In genomic region chr13:102845289-102845629, GRCh38 we compare ENCODE assay signal across 8 cellular contexts. TPM values are rescaled to one million over a fixed set of nuclear protein-coding genes. Genes with fewer than 3 reads are reported as not detected.
DNase-seq lines count a peak whose midpoint lies in the region; ATAC-seq, FAIRE-seq and TF ChIP-seq lines count a peak whose summit lies in the region.

No MANE protein-coding gene starts in this region.

- no peaks in the 10 kb centered on the region for H3K27me3 Mint-ChIP-seq in activated CD8-positive, alpha-beta T cell treated with anti-CD3 and anti-CD28 coated beads, Interleukin-2, amount 10 ng/mL, durations not matched to agents 7 days and 5 days (ENCODE audit: low read depth)

- CTCF ChIA-PET in activated CD8-positive, alpha-beta T cell treated with anti-CD3 and anti-CD28 coated beads, Interleukin-2, amount 10 ng/mL, durations not matched to agents 7 days and 5 days (lab: Charles Lee) = interaction anchor here (0.7 to 4.3 kb wide), 12 partner anchors 25 to 265 kb away, joined by 3 to 39 read pairs (median 4); partner anchors contain the start of gene TPP2

- H3K36me3 Mint-ChIP-seq in activated CD8-positive, alpha-beta T cell treated with anti-CD3 and anti-CD28 coated beads, Interleukin-2, amount 10 ng/mL, durations not matched to agents 7 days and 5 days (ENCODE audit: low read depth) = peaks cover 18% of the 10 kb centered on the region

- peak; percentile 24 for ATAC-seq in GM19035 (IDR thresholded peaks at IDR 0.05; ENCODE audit: unreplicated experiment)
- ATAC-seq in HG03025 (IDR thresholded peaks at IDR 0.05; ENCODE audit: low FRiP score, unreplicated experiment) = peak; percentile 26
- peak; percentile 31 for ATAC-seq in activated CD8-positive, alpha-beta T cell treated with anti-CD3 and anti-CD28 coated beads, Interleukin-2, amount 10 ng/mL, durations not matched to agents 7 days and 5 days

- H3K9me3 ChIP-seq in iPS-18c (ENCODE audit: control insufficient read depth, insufficient read depth, low read length) = no peaks in the 10 kb centered on the region

- no peaks in the 10 kb centered on the region for H3K9me3 Mint-ChIP-seq in activated CD8-positive, alpha-beta T cell treated with anti-CD3 and anti-CD28 coated beads, Interleukin-2, amount 10 ng/mL, durations not matched to agents 7 days and 5 days (ENCODE audit: insufficient read depth)

- TF ChIP-seq CTCF in D721Med (IDR thresholded peaks at IDR 0.05; ENCODE audit: insufficient read depth, missing control alignments) = no peak

- H3K27ac ChIP-seq in substantia nigra (ENCODE audit: low read depth, low read length, poor library complexity, severe bottlenecking) = peak overlapping the region; percentile 94

- FAIRE-seq in D721Med (lab: Jason Lieb, UNC) = no peak

- H3K4me1 Mint-ChIP-seq in activated CD8-positive, alpha-beta T cell treated with anti-CD3 and anti-CD28 coated beads, Interleukin-2, amount 10 ng/mL, durations not matched to agents 7 days and 5 days (ENCODE audit: low read depth) = peaks cover 32% of the 10 kb centered on the region

- POLR2A ChIA-PET in activated CD8-positive, alpha-beta T cell treated with anti-CD3 and anti-CD28 coated beads, Interleukin-2, amount 10 ng/mL, durations not matched to agents 7 days and 5 days (lab: Charles Lee) = interaction anchor here (0.6 to 3.7 kb wide), 22 partner anchors 9 to 1036 kb away, joined by 3 to 98 read pairs (median 6); partner anchors contain the start of genes BIVM, POGLUT2, TEX30 and TPP2

- peak overlapping the region; percentile 87 for H3K4me3 Mint-ChIP-seq in activated CD8-positive, alpha-beta T cell treated with anti-CD3 and anti-CD28 coated beads, Interleukin-2, amount 10 ng/mL, durations not matched to agents 7 days and 5 days

- no peak for DNase-seq in activated CD8-positive, alpha-beta T cell treated with anti-CD3 and anti-CD28 coated beads, Interleukin-2, amount 10 ng/mL, durations not matched to agents 7 days and 5 days
- DNase-seq in substantia nigra (lab: John Stamatoyannopoulos, UW) (no peak), NCI-H510A (lab: John Stamatoyannopoulos, UW) (no peak), D721Med (ENCODE audit: insufficient read length, low spot score) (no peak), DMS 273 (lab: John Stamatoyannopoulos, UW; ENCODE audit: unreplicated experiment) (no peak)

- H3K4me3 ChIP-seq in iPS-18c (ENCODE audit: insufficient read depth, low read depth, low read length) = peak overlapping the region; percentile 82

- H3K27ac Mint-ChIP-seq in activated CD8-positive, alpha-beta T cell treated with anti-CD3 and anti-CD28 coated beads, Interleukin-2, amount 10 ng/mL, durations not matched to agents 7 days and 5 days = peak overlapping the region; percentile 93

RNA-seq across cellular contexts. Expression of gene ERCC5, which starts 0.6 kb away (rescaled TPM):
- 10 to 100 TPM; 66.8 to 68.0 TPM for total RNA-seq in activated CD8-positive, alpha-beta T cell treated with anti-CD3 and anti-CD28 coated beads, Interleukin-2, amount 10 ng/mL, durations not matched to agents 7 days and 5 days

RNA-seq across cellular contexts. Expression of gene BIVM, which starts 46.3 kb away (rescaled TPM):
- total RNA-seq in activated CD8-positive, alpha-beta T cell treated with anti-CD3 and anti-CD28 coated beads, Interleukin-2, amount 10 ng/mL, durations not matched to agents 7 days and 5 days = 10 to 100 TPM; 26.9 to 27.7 TPM

RNA-seq across cellular contexts. Expression of gene POGLUT2, which starts 46.5 kb away (rescaled TPM):
- total RNA-seq in activated CD8-positive, alpha-beta T cell treated with anti-CD3 and anti-CD28 coated beads, Interleukin-2, amount 10 ng/mL, durations not matched to agents 7 days and 5 days = 10 to 100 TPM; 12.5 to 13.4 TPM
